ENCODE assay signal across 11 cellular contexts in the genomic region with DNA sequence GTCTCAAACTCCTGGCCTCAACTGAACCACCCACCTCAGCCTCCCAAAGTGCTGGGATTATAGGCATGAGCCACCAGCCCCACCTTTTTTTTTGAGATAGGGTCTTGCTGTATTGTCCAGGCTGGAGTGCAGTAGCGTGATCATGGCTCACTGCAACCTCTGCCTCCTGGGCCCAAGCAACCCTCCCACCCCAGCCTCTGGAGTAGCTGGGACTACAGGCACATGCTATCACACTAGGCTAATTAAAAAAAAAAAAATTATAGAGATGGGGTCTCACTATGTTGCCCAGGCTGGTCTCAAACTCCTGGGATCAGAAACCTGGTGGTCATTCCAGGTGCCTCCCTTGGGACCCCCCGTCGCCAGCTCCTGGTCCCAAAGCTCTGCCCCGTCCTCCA. TPM values are rescaled to one million over a fixed set of nuclear protein-coding genes. Genes with fewer than 3 reads are reported as not detected.
DNase-seq lines count a peak whose midpoint lies in the region; ATAC-seq and TF ChIP-seq lines count a peak whose summit lies in the region.
"Had no signal": no experiment of that assay in that cellular context is flagged by ENCODE, and none has a peak within 500 bp of the region (broad histone marks: within the 10 kb centered on the region; RNA-seq: fewer than 3 reads in every experiment).

No MANE protein-coding gene starts in this region.

- no peaks in the 10 kb centered on the region for H3K36me3 ChIP-seq in Panc1 (ENCODE audit: control insufficient read depth, insufficient read depth, low read length)
- no peaks in the 10 kb centered on the region for H3K36me3 ChIP-seq in neuronal stem cell (replicated peaks in 1 of 2; ENCODE audit: control insufficient read depth in 2 of 2, insufficient read depth in 2 of 2, low read length in 2 of 2)

- peaks cover 32% of the 10 kb centered on the region for H3K27me3 Mint-ChIP-seq in dendritic cell treated with granulocyte-macrophage colony-stimulating factor and Interleukin-4, amounts not matched to agents 40 ng/mL and 50 ng/mL, for 4 days
- no peaks in the 10 kb centered on the region for H3K27me3 Mint-ChIP-seq in type B pancreatic cell

- no peaks in the 10 kb centered on the region for H3K36me3 Mint-ChIP-seq in dendritic cell treated with granulocyte-macrophage colony-stimulating factor and Interleukin-4, amounts not matched to agents 40 ng/mL and 50 ng/mL, for 4 days (ENCODE audit: low read depth)
- H3K36me3 Mint-ChIP-seq in type B pancreatic cell, result no peaks in the 10 kb centered on the region

- H3K27me3 ChIP-seq in Panc1 (ENCODE audit: control insufficient read depth, insufficient read depth, low read length), result no peaks in the 10 kb centered on the region
- H3K27me3 ChIP-seq in neuronal stem cell (ENCODE audit: control insufficient read depth in 3 of 3, insufficient read depth in 3 of 3, low read depth in 1 of 3, low read length in 3 of 3), result no peaks in the 10 kb centered on the region

- H3K4me3 ChIP-seq in Panc1 (ENCODE audit: low read depth in 2 of 2, low read length in 2 of 2) (no peak overlapping the region), neuronal stem cell (ENCODE audit: low read length in 2 of 2) (no peak overlapping the region)
- H3K4me3 ChIP-seq: GM12878 had no signal

- H2AFZ ChIP-seq in neuronal stem cell (ENCODE audit: low read length), result no peak overlapping the region

- in situ Hi-C loops in Panc1 (cut with HindIII; ENCODE audit: low pct_unique_long_range_greater_than_20kb, low sequenced_read_pairs) (no loop called here), KBM-7 (cut with MboI; ENCODE audit: low pct_unique_long_range_greater_than_20kb, low sequenced_read_pairs) (no loop called here)

- H3K79me1 ChIP-seq in neuronal stem cell (ENCODE audit: low read depth, low read length), result peaks cover 18% of the 10 kb centered on the region

- POLR2A ChIA-PET in Panc1 (lab: Charles Lee), result interaction anchor here (0.7 kb wide), 1 partner anchor 646 kb away, joined by 4 read pairs; no protein-coding TSS in a partner anchor

- H3K4me3 Mint-ChIP-seq in dendritic cell treated with granulocyte-macrophage colony-stimulating factor and Interleukin-4, amounts not matched to agents 40 ng/mL and 50 ng/mL, for 4 days, result no peak overlapping the region
- no peak overlapping the region for H3K4me3 Mint-ChIP-seq in type B pancreatic cell
- H3K4me3 Mint-ChIP-seq: activated naive CD8-positive, alpha-beta T cell treated with anti-CD3 and anti-CD28 coated beads, Interleukin-2, amount 50 U/mL, for 24 hours had no signal

- no peak overlapping the region for H3K4ac ChIP-seq in neuronal stem cell (ENCODE audit: low read length)

- no peak overlapping the region for H4K91ac ChIP-seq in neuronal stem cell (ENCODE audit: low read depth, low read length, poor library complexity)

- H3K4me2 ChIP-seq in neuronal stem cell (ENCODE audit: insufficient read depth, low read length, poor library complexity, severe bottlenecking), result no peak overlapping the region

- CTCF ChIA-PET in Panc1 (lab: Charles Lee), result interaction anchor here (0.5 to 1.3 kb wide), 2 partner anchors 88 to 192 kb away, joined by 3 to 5 read pairs; no protein-coding TSS in a partner anchor

- peak overlapping the region; percentile 91 for H3K23ac ChIP-seq in neuronal stem cell (ENCODE audit: low read depth, low read length, poor library complexity)

- no peak overlapping the region for H3K14ac ChIP-seq in neuronal stem cell (ENCODE audit: low read length)

- H3K9ac ChIP-seq in neuronal stem cell (ENCODE audit: low read depth, low read length, poor library complexity), result no peak overlapping the region

- no peaks in the 10 kb centered on the region for H3K9me3 ChIP-seq in Panc1 (ENCODE audit: control insufficient read depth, insufficient read depth, low read depth, low read length)
- H3K9me3 ChIP-seq in neuronal stem cell (replicated peaks in 1 of 2; ENCODE audit: control insufficient read depth in 2 of 2, insufficient read depth in 1 of 2, low read depth in 1 of 2, low read length in 2 of 2), result no peaks in the 10 kb centered on the region

- no peak overlapping the region for H2BK15ac ChIP-seq in neuronal stem cell (ENCODE audit: low read length)

- no TSS peak for BruUV-seq in Panc1 (replicated peaks; lab: Mats Ljungman, UMichigan)

- H3K4me1 Mint-ChIP-seq in dendritic cell treated with granulocyte-macrophage colony-stimulating factor and Interleukin-4, amounts not matched to agents 40 ng/mL and 50 ng/mL, for 4 days (ENCODE audit: low read depth), result peaks cover 63% of the 10 kb centered on the region
- H3K4me1 Mint-ChIP-seq in type B pancreatic cell (ENCODE audit: unreplicated experiment), result peaks cover 38% of the 10 kb centered on the region

- no peaks in the 10 kb centered on the region for H3K9me3 Mint-ChIP-seq in dendritic cell treated with granulocyte-macrophage colony-stimulating factor and Interleukin-4, amounts not matched to agents 40 ng/mL and 50 ng/mL, for 4 days
- no peaks in the 10 kb centered on the region for H3K9me3 Mint-ChIP-seq in type B pancreatic cell
- H3K9me3 Mint-ChIP-seq: activated naive CD8-positive, alpha-beta T cell treated with anti-CD3 and anti-CD28 coated beads, Interleukin-2, amount 50 U/mL, for 24 hours had no signal

- no peak overlapping the region for H2BK120ac ChIP-seq in neuronal stem cell (ENCODE audit: low read depth, low read length)

- peak overlapping the region; percentile 45 for H3K27ac Mint-ChIP-seq in dendritic cell treated with granulocyte-macrophage colony-stimulating factor and Interleukin-4, amounts not matched to agents 40 ng/mL and 50 ng/mL, for 4 days
- H3K27ac Mint-ChIP-seq in type B pancreatic cell, result peak overlapping the region; percentile 85
- H3K27ac Mint-ChIP-seq: activated naive CD8-positive, alpha-beta T cell treated with anti-CD3 and anti-CD28 coated beads, Interleukin-2, amount 50 U/mL, for 24 hours had no signal

- DNase-seq in Panc1 (ENCODE audit: low read depth, low spot score) (no peak), neuronal stem cell (ENCODE audit: low spot score) (no peak), type B pancreatic cell (ENCODE audit: extremely low spot score, unreplicated experiment) (no peak), NOMO-1 treated with DMSO at 0.1 percent for 48 hours (lab: John Stamatoyannopoulos, UW; ENCODE audit: unreplicated experiment) (no peak), cerebellar cortex (ENCODE audit: low spot score) (no peak), KBM-7 (no peak)
- DNase-seq: activated naive CD8-positive, alpha-beta T cell treated with anti-CD3 and anti-CD28 coated beads, Interleukin-2, amount 50 U/mL, for 24 hours; effector memory CD4-positive, alpha-beta T cell; Kasumi-1 had no signal

- ATAC-seq in Panc1, result no peak
- ATAC-seq: activated naive CD8-positive, alpha-beta T cell treated with anti-CD3 and anti-CD28 coated beads, Interleukin-2, amount 50 U/mL, for 24 hours had no signal

- H4K8ac ChIP-seq in neuronal stem cell (ENCODE audit: low read depth, low read length), result no peak overlapping the region

- no CpG with 5 or more reads among the region's 4 CpGs for WGBS in neuronal stem cell (ENCODE audit: extremely low coverage in 2 of 2, insufficient read length in 2 of 2, insufficient replicate concordance in 1 of 2), 2 donors

- no peak overlapping the region for H2AK5ac ChIP-seq in neuronal stem cell (ENCODE audit: low read depth, low read length)

- H3K4me1 ChIP-seq in Panc1 (ENCODE audit: control insufficient read depth, insufficient read depth, low read length) (peaks cover 68% of the 10 kb centered on the region), neuronal stem cell (ENCODE audit: control insufficient read depth in 2 of 2, insufficient read depth in 1 of 2, low read depth in 1 of 2, low read length in 2 of 2) (peaks cover 25 to 36% of the 10 kb centered on the region in 2 donors)

- no peak overlapping the region for H2BK12ac ChIP-seq in neuronal stem cell (ENCODE audit: low read length)

- H2BK5ac ChIP-seq in neuronal stem cell (ENCODE audit: low read length), result no peak overlapping the region

- TF ChIP-seq CTCF in Panc1 (IDR thresholded peaks at IDR 0.05), result no peak
- TF ChIP-seq CTCF in type B pancreatic cell (conservative IDR thresholded peaks at IDR 0.05), result no peak

- H3K18ac ChIP-seq in neuronal stem cell (ENCODE audit: low read length), result peak overlapping the region; percentile 64

- intact Hi-C loops in Panc1 (cut with micrococcal nuclease; ENCODE audit: unreplicated experiment), result no loop called here
- intact Hi-C loops in dendritic cell treated with granulocyte-macrophage colony-stimulating factor and Interleukin-4, amounts not matched to agents 40 ng/mL and 50 ng/mL, for 4 days (cut with micrococcal nuclease), result no loop called here

- H3K27ac ChIP-seq in Panc1 (ENCODE audit: low read length), result peak overlapping the region; percentile 72
- no peak overlapping the region for H3K27ac ChIP-seq in neuronal stem cell (replicated peaks; ENCODE audit: low read length)

RNA-seq across cellular contexts. Expression of gene GTF2IRD1, which starts 25.0 kb away (rescaled TPM):
- total RNA-seq in Panc1 (2021; ENCODE audit: unreplicated experiment) (54.0 TPM), type B pancreatic cell (ENCODE audit: low replicate concordance) (43.6 and 47.9 TPM in 2 replicates)
- polyA plus RNA-seq in Panc1 (2012; ENCODE audit: insufficient read length), result 49.5 TPM
- polyA plus RNA-seq in neuronal stem cell (2013, experiment 1 of 2), result 87.8 TPM
- 87.6 TPM for polyA plus RNA-seq in neuronal stem cell (2013, experiment 2 of 2)
